In the genomic region with DNA sequence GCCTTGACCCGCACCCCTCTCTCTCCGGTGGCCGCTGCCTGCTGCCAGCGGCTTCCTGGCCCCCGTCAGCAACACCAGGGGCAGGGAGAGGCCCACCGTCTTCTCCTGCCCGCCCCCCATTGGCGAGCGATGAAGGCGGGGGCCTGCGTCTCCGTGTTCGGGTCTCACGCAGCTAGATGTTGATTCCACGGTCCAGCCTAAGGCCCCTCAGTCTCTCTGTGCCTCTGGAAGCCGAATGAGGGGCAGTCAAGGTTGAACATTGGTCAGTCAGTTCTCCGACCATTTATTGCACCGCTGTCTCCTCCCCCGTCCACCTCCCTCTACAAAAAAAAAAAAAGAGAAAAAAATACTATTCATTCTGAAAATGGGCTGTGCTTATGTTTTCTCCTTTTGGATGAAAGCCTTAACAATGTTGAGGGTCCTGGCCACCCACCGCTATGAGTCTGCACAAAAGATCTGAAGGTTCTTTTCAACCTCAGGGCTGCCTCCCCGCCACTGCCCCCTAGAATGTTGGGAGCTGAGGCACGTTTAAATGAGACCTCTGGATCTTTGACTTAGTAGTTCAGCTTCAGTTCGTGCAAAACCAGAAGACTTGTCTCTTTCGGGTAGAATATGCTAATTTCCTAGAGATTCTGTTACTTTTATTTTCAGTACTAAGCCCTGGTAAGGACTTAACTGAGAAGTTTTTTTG, we compare ENCODE assay signal across 8 cellular contexts. TPM values are rescaled to one million over a fixed set of nuclear protein-coding genes. Genes with fewer than 3 reads are reported as not detected.
DNase-seq lines count a peak whose midpoint lies in the region; ATAC-seq and TF ChIP-seq lines count a peak whose summit lies in the region.

No MANE protein-coding gene starts in this region.

- TF ChIP-seq CTCF in breast epithelium (IDR thresholded peaks at IDR 0.05): no peak

- no peak for TF ChIP-seq POLR2A in breast epithelium (IDR thresholded peaks at IDR 0.05)

- peak overlapping the region; percentile 88 for H3K4me3 Mint-ChIP-seq in stimulated activated memory B cell treated with anti-CD40 and anti-IgM and Interleukin-4, amounts not matched to agents 10 μg/mL and 1 μg/mL and 100 μg/mL, for 72 hours

- no peaks in the 10 kb centered on the region for H3K9me3 ChIP-seq in breast epithelium

- H3K36me3 Mint-ChIP-seq in stimulated activated memory B cell treated with anti-CD40 and anti-IgM and Interleukin-4, amounts not matched to agents 10 μg/mL and 1 μg/mL and 100 μg/mL, for 72 hours: peaks cover 15% of the 10 kb centered on the region

- H3K27me3 ChIP-seq in breast epithelium: no peaks in the 10 kb centered on the region

- DNase-seq in NCI-H1092 treated with DMSO at 0.1 percent for 48 hours (lab: John Stamatoyannopoulos, UW) (peak; percentile 24), NCI-H1092 (lab: John Stamatoyannopoulos, UW) (no peak), SK-N-DZ (ENCODE audit: low spot score) (peak; percentile 57), breast epithelium (ENCODE audit: low spot score in 2 of 2) (peak in 1 of 2 donors; percentile 26), left lobe of liver (ENCODE audit: low spot score) (no peak)

- peak overlapping the region; percentile 96 to 99 for H3K27ac ChIP-seq in breast epithelium

- ATAC-seq in HG02981 (IDR thresholded peaks at IDR 0.05; ENCODE audit: unreplicated experiment) (peak; percentile 19), left lobe of liver (peak; percentile 9), GM19463 (IDR thresholded peaks at IDR 0.05; ENCODE audit: unreplicated experiment) (no peak)
- no peak for ATAC-seq in stimulated activated memory B cell treated with anti-CD40 and anti-IgM and Interleukin-4, amounts not matched to agents 10 μg/mL and 1 μg/mL and 100 μg/mL, for 72 hours

- peaks cover 4% of the 10 kb centered on the region for H3K36me3 ChIP-seq in breast epithelium

- H3K27ac Mint-ChIP-seq in stimulated activated memory B cell treated with anti-CD40 and anti-IgM and Interleukin-4, amounts not matched to agents 10 μg/mL and 1 μg/mL and 100 μg/mL, for 72 hours: peak overlapping the region; percentile 93

- H3K4me1 ChIP-seq in breast epithelium: peaks cover 0 to 11% of the 10 kb centered on the region in 2 donors

- H3K4me1 Mint-ChIP-seq in stimulated activated memory B cell treated with anti-CD40 and anti-IgM and Interleukin-4, amounts not matched to agents 10 μg/mL and 1 μg/mL and 100 μg/mL, for 72 hours: peaks cover 38% of the 10 kb centered on the region

- intact Hi-C loops in breast epithelium (cut with DNase I; ENCODE audit: low total_unique reads): no loop called here

- peaks cover 5% of the 10 kb centered on the region for H3K9me3 Mint-ChIP-seq in stimulated activated memory B cell treated with anti-CD40 and anti-IgM and Interleukin-4, amounts not matched to agents 10 μg/mL and 1 μg/mL and 100 μg/mL, for 72 hours

- peak overlapping the region; percentile 99 to 100 (median 100) for H3K4me3 ChIP-seq in breast epithelium

- no peaks in the 10 kb centered on the region for H3K27me3 Mint-ChIP-seq in stimulated activated memory B cell treated with anti-CD40 and anti-IgM and Interleukin-4, amounts not matched to agents 10 μg/mL and 1 μg/mL and 100 μg/mL, for 72 hours

RNA-seq across cellular contexts. Expression of a gene that starts 0.7 kb away (rescaled TPM):
- 28.3 and 29.6 TPM in 2 replicates for polyA plus RNA-seq in SK-N-DZ (2014; cell fraction: cytosol; rRNA removed)
- 22.0 and 26.4 TPM in 2 replicates for polyA plus RNA-seq in SK-N-DZ (2014; cell fraction: nucleus; rRNA removed)
- total RNA-seq in breast epithelium: 10 to 100 TPM; 45.8 to 52.2 (median 49.5) TPM
- total RNA-seq in left lobe of liver: 25.1 TPM

Comparison
In these comparisons a context has a peak if more than half of its experiments do, and no peak if none do; other contexts are left out.
1. DNase-seq: peak in NCI-H1092 treated with DMSO at 0.1 percent for 48 hours (single experiment) and SK-N-DZ (single experiment); none in NCI-H1092 (single experiment) and left lobe of liver (single experiment).
2. ATAC-seq: peak in HG02981 (single experiment) and left lobe of liver (single experiment); none in stimulated activated memory B cell treated with anti-CD40 and anti-IgM and Interleukin-4, amounts not matched to agents 10 μg/mL and 1 μg/mL and 100 μg/mL, for 72 hours (single experiment) and GM19463 (single experiment).